Comparison of ENCODE assay signal across 1 cellular context in the genomic region with DNA sequence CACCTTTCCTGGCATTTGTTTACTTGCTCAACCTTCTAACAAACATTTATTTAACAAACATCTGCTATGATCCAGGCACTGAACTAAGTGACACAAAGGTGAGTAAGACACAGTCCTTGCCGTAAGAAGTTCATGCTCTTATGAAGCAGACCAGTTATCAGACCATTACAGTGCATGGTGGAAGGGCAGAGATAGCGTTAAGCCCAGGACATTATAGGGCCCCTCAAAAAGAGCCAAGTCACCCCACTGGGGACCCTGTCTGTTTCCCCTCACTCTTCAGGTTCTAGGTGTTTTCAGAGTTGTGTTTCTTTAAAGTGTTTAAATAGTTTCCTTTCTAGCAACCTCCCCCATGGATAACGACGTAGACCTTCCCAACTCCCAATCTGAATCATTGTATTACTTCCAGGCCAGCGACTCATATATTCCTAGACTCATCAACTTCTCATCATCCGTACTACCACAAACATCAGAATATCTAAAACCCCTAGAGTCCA.
A peak's percentile ranks its signal among the peaks of the same experiment; 100 is the strongest.
TF ChIP-seq lines count a peak whose summit lies in the region.

No MANE protein-coding gene starts in this region.

TF ChIP-seq in K562, 482 proteins besides CTCF, POLR2A, EP300 and RAD21 (continued from another document and continues in another):
- TF ChIP-seq ZNF592 (IDR thresholded peaks at IDR 0.05) (peak; percentile 88), TAF1 (IDR thresholded peaks at IDR 0.05; ENCODE audit: control insufficient read depth, extremely low read depth, insufficient read depth, low read length, severe bottlenecking) (peak; percentile 33), SNAPC5 (CRISPR knock-in tag; IDR thresholded peaks at IDR 0.05) (no peak), MEIS2 (IDR thresholded peaks at IDR 0.05; ENCODE audit: partially characterized antibody) (no peak), ZNF197 (CRISPR knock-in tag; IDR thresholded peaks at IDR 0.05; ENCODE audit: low read depth) (no peak), RB1 (IDR thresholded peaks at IDR 0.05; ENCODE audit: low read depth) (no peak), CREB1 (IDR thresholded peaks at IDR 0.05) (peak; percentile 77), CREB1 (CRISPR knock-in tag; IDR thresholded peaks at IDR 0.05) (no peak; the same call in 1 of the 2 replicates), RBM34 (IDR thresholded peaks at IDR 0.05; ENCODE audit: borderline replicate concordance, insufficient read depth, low read length) (no peak), BRF1 (IDR thresholded peaks at IDR 0.05; ENCODE audit: borderline replicate concordance, extremely low read depth, insufficient read length) (no peak), RBM22 (IDR thresholded peaks at IDR 0.05; ENCODE audit: low read depth, low read length, poor library complexity, severe bottlenecking) (no peak), CREM (IDR thresholded peaks at IDR 0.05; ENCODE audit: low read depth) (peak; percentile 86), TCF7 (IDR thresholded peaks at IDR 0.05; ENCODE audit: borderline replicate concordance) (no peak), XRCC5 (IDR thresholded peaks at IDR 0.05; ENCODE audit: low read depth, low read length) (no peak), KLF6 (CRISPR knock-in tag; IDR thresholded peaks at IDR 0.05; ENCODE audit: borderline replicate concordance) (no peak), ZNF717 (CRISPR knock-in tag; IDR thresholded peaks at IDR 0.05) (no peak), ZNF282 (CRISPR knock-in tag; IDR thresholded peaks at IDR 0.05) (no peak), TCF3 (CRISPR knock-in tag; IDR thresholded peaks at IDR 0.05) (peak; percentile 95), SMAD1 (IDR thresholded peaks at IDR 0.05; ENCODE audit: low read depth, low read length, partially characterized antibody) (no peak), CBFA2T2 (conservative IDR thresholded peaks at IDR 0.05) (peak; percentile 92), ZC3H8 (IDR thresholded peaks at IDR 0.05) (no peak), PML (IDR thresholded peaks at IDR 0.05; ENCODE audit: low read length) (peak; percentile 79), ETS2 (tag; IDR thresholded peaks at IDR 0.05; ENCODE audit: borderline replicate concordance, poor library complexity, severe bottlenecking) (no peak), ZNF408 (CRISPR knock-in tag; IDR thresholded peaks at IDR 0.05; ENCODE audit: low read depth) (no peak), GTF2A2 (tag; IDR thresholded peaks at IDR 0.05) (no peak), SRSF1 (IDR thresholded peaks at IDR 0.05; ENCODE audit: low read depth, low read length) (no peak), FOXK1 (CRISPR knock-in tag; IDR thresholded peaks at IDR 0.05; ENCODE audit: borderline replicate concordance) (no peak), ZNF707 (CRISPR knock-in tag; conservative IDR thresholded peaks at IDR 0.05) (no peak), CREBBP (IDR thresholded peaks at IDR 0.05; ENCODE audit: low read depth, low read length) (no peak), TRIM28 (IDR thresholded peaks at IDR 0.05) (no peak), ZHX1 (conservative IDR thresholded peaks at IDR 0.05; ENCODE audit: low read length) (no peak), ZNF41 (CRISPR knock-in tag; conservative IDR thresholded peaks at IDR 0.05) (no peak), SREBF2 (CRISPR knock-in tag; IDR thresholded peaks at IDR 0.05) (no peak)
- TF ChIP-seq, protein P1, sequence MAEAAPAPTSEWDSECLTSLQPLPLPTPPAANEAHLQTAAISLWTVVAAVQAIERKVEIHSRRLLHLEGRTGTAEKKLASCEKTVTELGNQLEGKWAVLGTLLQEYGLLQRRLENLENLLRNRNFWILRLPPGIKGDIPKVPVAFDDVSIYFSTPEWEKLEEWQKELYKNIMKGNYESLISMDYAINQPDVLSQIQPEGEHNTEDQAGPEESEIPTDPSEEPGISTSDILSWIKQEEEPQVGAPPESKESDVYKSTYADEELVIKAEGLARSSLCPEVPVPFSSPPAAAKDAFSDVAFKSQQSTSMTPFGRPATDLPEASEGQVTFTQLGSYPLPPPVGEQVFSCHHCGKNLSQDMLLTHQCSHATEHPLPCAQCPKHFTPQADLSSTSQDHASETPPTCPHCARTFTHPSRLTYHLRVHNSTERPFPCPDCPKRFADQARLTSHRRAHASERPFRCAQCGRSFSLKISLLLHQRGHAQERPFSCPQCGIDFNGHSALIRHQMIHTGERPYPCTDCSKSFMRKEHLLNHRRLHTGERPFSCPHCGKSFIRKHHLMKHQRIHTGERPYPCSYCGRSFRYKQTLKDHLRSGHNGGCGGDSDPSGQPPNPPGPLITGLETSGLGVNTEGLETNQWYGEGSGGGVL (CRISPR knock-in tag; IDR thresholded peaks at IDR 0.05), result no peak
- TF ChIP-seq, protein P2, sequence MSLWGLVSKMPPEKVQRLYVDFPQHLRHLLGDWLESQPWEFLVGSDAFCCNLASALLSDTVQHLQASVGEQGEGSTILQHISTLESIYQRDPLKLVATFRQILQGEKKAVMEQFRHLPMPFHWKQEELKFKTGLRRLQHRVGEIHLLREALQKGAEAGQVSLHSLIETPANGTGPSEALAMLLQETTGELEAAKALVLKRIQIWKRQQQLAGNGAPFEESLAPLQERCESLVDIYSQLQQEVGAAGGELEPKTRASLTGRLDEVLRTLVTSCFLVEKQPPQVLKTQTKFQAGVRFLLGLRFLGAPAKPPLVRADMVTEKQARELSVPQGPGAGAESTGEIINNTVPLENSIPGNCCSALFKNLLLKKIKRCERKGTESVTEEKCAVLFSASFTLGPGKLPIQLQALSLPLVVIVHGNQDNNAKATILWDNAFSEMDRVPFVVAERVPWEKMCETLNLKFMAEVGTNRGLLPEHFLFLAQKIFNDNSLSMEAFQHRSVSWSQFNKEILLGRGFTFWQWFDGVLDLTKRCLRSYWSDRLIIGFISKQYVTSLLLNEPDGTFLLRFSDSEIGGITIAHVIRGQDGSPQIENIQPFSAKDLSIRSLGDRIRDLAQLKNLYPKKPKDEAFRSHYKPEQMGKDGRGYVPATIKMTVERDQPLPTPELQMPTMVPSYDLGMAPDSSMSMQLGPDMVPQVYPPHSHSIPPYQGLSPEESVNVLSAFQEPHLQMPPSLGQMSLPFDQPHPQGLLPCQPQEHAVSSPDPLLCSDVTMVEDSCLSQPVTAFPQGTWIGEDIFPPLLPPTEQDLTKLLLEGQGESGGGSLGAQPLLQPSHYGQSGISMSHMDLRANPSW (CRISPR knock-in tag; IDR thresholded peaks at IDR 0.05), result peak; percentile 27; the same call in 1 of the 2 replicates
- TF ChIP-seq, protein P3, sequence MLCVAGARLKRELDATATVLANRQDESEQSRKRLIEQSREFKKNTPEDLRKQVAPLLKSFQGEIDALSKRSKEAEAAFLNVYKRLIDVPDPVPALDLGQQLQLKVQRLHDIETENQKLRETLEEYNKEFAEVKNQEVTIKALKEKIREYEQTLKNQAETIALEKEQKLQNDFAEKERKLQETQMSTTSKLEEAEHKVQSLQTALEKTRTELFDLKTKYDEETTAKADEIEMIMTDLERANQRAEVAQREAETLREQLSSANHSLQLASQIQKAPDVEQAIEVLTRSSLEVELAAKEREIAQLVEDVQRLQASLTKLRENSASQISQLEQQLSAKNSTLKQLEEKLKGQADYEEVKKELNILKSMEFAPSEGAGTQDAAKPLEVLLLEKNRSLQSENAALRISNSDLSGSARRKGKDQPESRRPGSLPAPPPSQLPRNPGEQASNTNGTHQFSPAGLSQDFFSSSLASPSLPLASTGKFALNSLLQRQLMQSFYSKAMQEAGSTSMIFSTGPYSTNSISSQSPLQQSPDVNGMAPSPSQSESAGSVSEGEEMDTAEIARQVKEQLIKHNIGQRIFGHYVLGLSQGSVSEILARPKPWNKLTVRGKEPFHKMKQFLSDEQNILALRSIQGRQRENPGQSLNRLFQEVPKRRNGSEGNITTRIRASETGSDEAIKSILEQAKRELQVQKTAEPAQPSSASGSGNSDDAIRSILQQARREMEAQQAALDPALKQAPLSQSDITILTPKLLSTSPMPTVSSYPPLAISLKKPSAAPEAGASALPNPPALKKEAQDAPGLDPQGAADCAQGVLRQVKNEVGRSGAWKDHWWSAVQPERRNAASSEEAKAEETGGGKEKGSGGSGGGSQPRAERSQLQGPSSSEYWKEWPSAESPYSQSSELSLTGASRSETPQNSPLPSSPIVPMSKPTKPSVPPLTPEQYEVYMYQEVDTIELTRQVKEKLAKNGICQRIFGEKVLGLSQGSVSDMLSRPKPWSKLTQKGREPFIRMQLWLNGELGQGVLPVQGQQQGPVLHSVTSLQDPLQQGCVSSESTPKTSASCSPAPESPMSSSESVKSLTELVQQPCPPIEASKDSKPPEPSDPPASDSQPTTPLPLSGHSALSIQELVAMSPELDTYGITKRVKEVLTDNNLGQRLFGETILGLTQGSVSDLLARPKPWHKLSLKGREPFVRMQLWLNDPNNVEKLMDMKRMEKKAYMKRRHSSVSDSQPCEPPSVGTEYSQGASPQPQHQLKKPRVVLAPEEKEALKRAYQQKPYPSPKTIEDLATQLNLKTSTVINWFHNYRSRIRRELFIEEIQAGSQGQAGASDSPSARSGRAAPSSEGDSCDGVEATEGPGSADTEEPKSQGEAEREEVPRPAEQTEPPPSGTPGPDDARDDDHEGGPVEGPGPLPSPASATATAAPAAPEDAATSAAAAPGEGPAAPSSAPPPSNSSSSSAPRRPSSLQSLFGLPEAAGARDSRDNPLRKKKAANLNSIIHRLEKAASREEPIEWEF (CRISPR knock-in tag; IDR thresholded peaks at IDR 0.05), result no peak
- TF ChIP-seq, protein P4, sequence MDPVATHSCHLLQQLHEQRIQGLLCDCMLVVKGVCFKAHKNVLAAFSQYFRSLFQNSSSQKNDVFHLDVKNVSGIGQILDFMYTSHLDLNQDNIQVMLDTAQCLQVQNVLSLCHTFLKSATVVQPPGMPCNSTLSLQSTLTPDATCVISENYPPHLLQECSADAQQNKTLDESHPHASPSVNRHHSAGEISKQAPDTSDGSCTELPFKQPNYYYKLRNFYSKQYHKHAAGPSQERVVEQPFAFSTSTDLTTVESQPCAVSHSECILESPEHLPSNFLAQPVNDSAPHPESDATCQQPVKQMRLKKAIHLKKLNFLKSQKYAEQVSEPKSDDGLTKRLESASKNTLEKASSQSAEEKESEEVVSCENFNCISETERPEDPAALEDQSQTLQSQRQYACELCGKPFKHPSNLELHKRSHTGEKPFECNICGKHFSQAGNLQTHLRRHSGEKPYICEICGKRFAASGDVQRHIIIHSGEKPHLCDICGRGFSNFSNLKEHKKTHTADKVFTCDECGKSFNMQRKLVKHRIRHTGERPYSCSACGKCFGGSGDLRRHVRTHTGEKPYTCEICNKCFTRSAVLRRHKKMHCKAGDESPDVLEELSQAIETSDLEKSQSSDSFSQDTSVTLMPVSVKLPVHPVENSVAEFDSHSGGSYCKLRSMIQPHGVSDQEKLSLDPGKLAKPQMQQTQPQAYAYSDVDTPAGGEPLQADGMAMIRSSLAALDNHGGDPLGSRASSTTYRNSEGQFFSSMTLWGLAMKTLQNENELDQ (CRISPR knock-in tag; IDR thresholded peaks at IDR 0.05; ENCODE audit: borderline replicate concordance), result no peak
- TF ChIP-seq, protein P5, sequence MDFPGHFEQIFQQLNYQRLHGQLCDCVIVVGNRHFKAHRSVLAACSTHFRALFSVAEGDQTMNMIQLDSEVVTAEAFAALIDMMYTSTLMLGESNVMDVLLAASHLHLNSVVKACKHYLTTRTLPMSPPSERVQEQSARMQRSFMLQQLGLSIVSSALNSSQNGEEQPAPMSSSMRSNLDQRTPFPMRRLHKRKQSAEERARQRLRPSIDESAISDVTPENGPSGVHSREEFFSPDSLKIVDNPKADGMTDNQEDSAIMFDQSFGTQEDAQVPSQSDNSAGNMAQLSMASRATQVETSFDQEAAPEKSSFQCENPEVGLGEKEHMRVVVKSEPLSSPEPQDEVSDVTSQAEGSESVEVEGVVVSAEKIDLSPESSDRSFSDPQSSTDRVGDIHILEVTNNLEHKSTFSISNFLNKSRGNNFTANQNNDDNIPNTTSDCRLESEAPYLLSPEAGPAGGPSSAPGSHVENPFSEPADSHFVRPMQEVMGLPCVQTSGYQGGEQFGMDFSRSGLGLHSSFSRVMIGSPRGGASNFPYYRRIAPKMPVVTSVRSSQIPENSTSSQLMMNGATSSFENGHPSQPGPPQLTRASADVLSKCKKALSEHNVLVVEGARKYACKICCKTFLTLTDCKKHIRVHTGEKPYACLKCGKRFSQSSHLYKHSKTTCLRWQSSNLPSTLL (IDR thresholded peaks at IDR 0.05), result no peak
